Comparison of ENCODE assay signal across 27 cellular contexts in genomic region chr15:78680416-78681068, GRCh38. TPM values are rescaled to one million over a fixed set of nuclear protein-coding genes. Genes with fewer than 3 reads are reported as not detected.
DNase-seq lines count a peak whose midpoint lies in the region; ATAC-seq and TF ChIP-seq lines count a peak whose summit lies in the region.
"Had no signal": no experiment of that assay in that cellular context is flagged by ENCODE, and none has a peak within 500 bp of the region (broad histone marks: within the 10 kb centered on the region; RNA-seq: fewer than 3 reads in every experiment).

No MANE protein-coding gene starts in this region.

- WGBS in endodermal cell (ENCODE audit: insufficient coverage in 1 of 2, insufficient read length in 1 of 2), 2 experiments = 93 to 94% methylated on average over 10 to 11 of the region's 11 CpGs
- 69 to 85% (median 81%) methylated on average over 7 to 11 of the region's 11 CpGs for WGBS in spleen, 5 donors
- 85% methylated on average over 9 of the region's 11 CpGs for WGBS in suprapubic skin

- no peaks in the 10 kb centered on the region for H3K36me3 Mint-ChIP-seq in endodermal cell (ENCODE audit: low read depth)
- H3K36me3 Mint-ChIP-seq: T-cell had no signal

- peaks cover 13% of the 10 kb centered on the region for H3K4me1 ChIP-seq in endodermal cell (ENCODE audit: control insufficient read depth, insufficient read depth, low read length)
- H3K4me1 ChIP-seq in spleen = peaks cover 0 to 30% (median 3%) of the 10 kb centered on the region in 6 donors
- peaks cover 8% of the 10 kb centered on the region for H3K4me1 ChIP-seq in suprapubic skin

- no peaks in the 10 kb centered on the region for H3K36me3 ChIP-seq in endodermal cell (ENCODE audit: control insufficient read depth, insufficient read depth, low read length)
- no peaks in the 10 kb centered on the region for H3K36me3 ChIP-seq in spleen
- no peaks in the 10 kb centered on the region for H3K36me3 ChIP-seq in suprapubic skin
- H3K36me3 ChIP-seq: right lobe of liver had no signal

- peak overlapping the region; percentile 81 for H3K27ac ChIP-seq in endodermal cell (ENCODE audit: low read depth, low read length)
- H3K27ac ChIP-seq in spleen = no peak overlapping the region
- H3K27ac ChIP-seq in suprapubic skin = no peak overlapping the region
- H3K27ac ChIP-seq in caudate nucleus (ENCODE audit: low read depth, low read length) = no peak overlapping the region
- H3K27ac ChIP-seq: foreskin keratinocyte, KMS-11, right lobe of liver had no signal

- TF ChIP-seq POLR2A in spleen (IDR thresholded peaks at IDR 0.05) = no peak
- no peak for TF ChIP-seq POLR2A in suprapubic skin (IDR thresholded peaks at IDR 0.05)

- TF ChIP-seq CTCF in endodermal cell (conservative IDR thresholded peaks at IDR 0.05) = no peak
- TF ChIP-seq CTCF in spleen (IDR thresholded peaks at IDR 0.05 in 8 of 11, conservative IDR thresholded peaks at IDR 0.05 in 3 of 11) = no peak
- no peak for TF ChIP-seq CTCF in suprapubic skin (IDR thresholded peaks at IDR 0.05)

- TF ChIP-seq EP300 in suprapubic skin (IDR thresholded peaks at IDR 0.05) = no peak

- DNase-seq in SIG-M5 treated with dmso at 0.1 percent for 504 hours (lab: John Stamatoyannopoulos, UW; ENCODE audit: unreplicated experiment) (peak; percentile 1), SIG-M5 (lab: John Stamatoyannopoulos, UW) (no peak), NOMO-1 (lab: John Stamatoyannopoulos, UW; ENCODE audit: unreplicated experiment in 2 of 2) (peak; percentile 15 to 40), endodermal cell (peak; percentile 38), spleen (peak; percentile 71), suprapubic skin (ENCODE audit: low spot score in 2 of 2) (no peak), caudate nucleus (lab: John Stamatoyannopoulos, UW) (no peak)
- DNase-seq: activated CD4-positive, alpha-beta T cell treated with anti-CD3 and anti-CD28 coated beads, Interleukin-2, amount 50 U/mL, for 4 hours; activated naive CD4-positive, alpha-beta T cell treated with anti-CD3 and anti-CD28 coated beads, Interleukin-2, amount 50 U/mL, for 16 hours; activated T-cell treated with anti-CD3 and anti-CD28 coated beads, Interleukin-2, amount 50 U/mL, for 24 hours; anterior cingulate cortex; C1 segment of cervical spinal cord; foreskin keratinocyte; GOT3; hippocampal formation; NCI-H1048; NCI-H2081 treated with DMSO at 0.1 percent for 48 hours; NCI-H526; substantia nigra; T-cell had no signal

- no peaks in the 10 kb centered on the region for H3K27me3 ChIP-seq in endodermal cell (ENCODE audit: control insufficient read depth, insufficient read depth, low read length, poor library complexity, severe bottlenecking)
- H3K27me3 ChIP-seq in spleen (replicated peaks in 1 of 7) = no peaks in the 10 kb centered on the region
- no peaks in the 10 kb centered on the region for H3K27me3 ChIP-seq in suprapubic skin
- H3K27me3 ChIP-seq: foreskin keratinocyte, right lobe of liver had no signal

- H3K27me3 Mint-ChIP-seq in endodermal cell (ENCODE audit: insufficient read depth) = peaks cover 7% of the 10 kb centered on the region
- H3K27me3 Mint-ChIP-seq: activated T-cell treated with anti-CD3 and anti-CD28 coated beads, Interleukin-2, amount 50 U/mL, for 24 hours had no signal

- H3K9me3 ChIP-seq in endodermal cell (ENCODE audit: control insufficient read depth, low read length) (no peaks in the 10 kb centered on the region), spleen (no peaks in the 10 kb centered on the region), suprapubic skin (no peaks in the 10 kb centered on the region)
- H3K9me3 ChIP-seq: right lobe of liver had no signal

- H3K9ac ChIP-seq in endodermal cell (ENCODE audit: extremely low read depth, low read length, poor library complexity, severe bottlenecking) = no peak overlapping the region
- H3K9ac ChIP-seq: KMS-11 had no signal

- H3K4me3 ChIP-seq in endodermal cell (ENCODE audit: low read length) = no peak overlapping the region
- H3K4me3 ChIP-seq in spleen = no peak overlapping the region
- no peak overlapping the region for H3K4me3 ChIP-seq in suprapubic skin
- H3K4me3 ChIP-seq: right lobe of liver had no signal

- no peak overlapping the region for H3K27ac Mint-ChIP-seq in endodermal cell
- H3K27ac Mint-ChIP-seq: activated T-cell treated with anti-CD3 and anti-CD28 coated beads, Interleukin-2, amount 50 U/mL, for 24 hours; T-cell had no signal

- no peaks in the 10 kb centered on the region for H3K9me3 Mint-ChIP-seq in endodermal cell
- H3K9me3 Mint-ChIP-seq: activated T-cell treated with anti-CD3 and anti-CD28 coated beads, Interleukin-2, amount 50 U/mL, for 24 hours; central memory CD8-positive, alpha-beta T cell; T-cell had no signal

- intact Hi-C loops in spleen (cut with DNase I; ENCODE audit: low total_unique reads) = no loop called here

- H3K4me3 Mint-ChIP-seq in endodermal cell = no peak overlapping the region
- H3K4me3 Mint-ChIP-seq: activated T-cell treated with anti-CD3 and anti-CD28 coated beads, Interleukin-2, amount 50 U/mL, for 24 hours; central memory CD8-positive, alpha-beta T cell; T-cell had no signal

- peaks cover 32% of the 10 kb centered on the region for H3K4me1 Mint-ChIP-seq in endodermal cell
- H3K4me1 Mint-ChIP-seq: central memory CD8-positive, alpha-beta T cell had no signal

- no peak for ATAC-seq in HG03039 (IDR thresholded peaks at IDR 0.05; ENCODE audit: unreplicated experiment)
- ATAC-seq: foreskin keratinocyte, T-cell had no signal

RNA-seq across cellular contexts. Expression of gene CHRNB4, which starts 39.5 kb away (rescaled TPM):
- total RNA-seq in endodermal cell (under 1 TPM; 0.22 to 0.70 TPM), spleen (1 to 10 TPM in 1 of 7 donors, under 1 TPM in 6; 0.17 to 1.1 (median 0.28) TPM), suprapubic skin (under 1 TPM in 1 of 4 donors, not detected in 3; 0.47 TPM)
- 6.2 TPM for polyA plus RNA-seq in endodermal cell (2013, experiment 1 of 2)
- 6.3 TPM for polyA plus RNA-seq in endodermal cell (2013, experiment 2 of 2)
- under 1 TPM; 0.07 to 0.22 (median 0.12) TPM for polyA plus RNA-seq in spleen
- total RNA-seq: A673, HT-29, osteoblast, T-cell had no signal

RNA-seq across cellular contexts. Expression of gene CHRNA3, which starts 59.7 kb away (rescaled TPM):
- total RNA-seq in endodermal cell (1 to 10 TPM; 1.6 to 3.7 TPM), spleen (under 1 TPM in 5 of 7 donors, not detected in 2; 0.23 to 0.66 (median 0.46) TPM), suprapubic skin (1 to 10 TPM in 2 of 4 donors, under 1 TPM in 1, not detected in 1; 0.70 to 1.9 (median 1.6) TPM)
- 9.0 TPM for polyA plus RNA-seq in endodermal cell (2013, experiment 1 of 2)
- polyA plus RNA-seq in endodermal cell (2013, experiment 2 of 2) = 8.4 TPM
- polyA plus RNA-seq in spleen = 1 to 10 TPM in 1 of 3 donors, under 1 TPM in 2; 0.48 to 1.6 (median 0.74) TPM
- total RNA-seq: A673, foreskin keratinocyte, HT-29, osteoblast, right lobe of liver, T-cell had no signal
- polyA plus RNA-seq: foreskin keratinocyte had no signal

Comparison
In these comparisons a context has a peak if more than half of its experiments do, and no peak if none do; other contexts are left out.
1. DNase-seq: peak in SIG-M5 treated with dmso at 0.1 percent for 504 hours (single experiment), NOMO-1 (2 of 2), endodermal cell (single experiment) and spleen (single experiment); none in SIG-M5 (single experiment), suprapubic skin (0 of 2) and caudate nucleus (0 of 61).